18 cellular contexts compared by ENCODE assay signal in the genomic region with DNA sequence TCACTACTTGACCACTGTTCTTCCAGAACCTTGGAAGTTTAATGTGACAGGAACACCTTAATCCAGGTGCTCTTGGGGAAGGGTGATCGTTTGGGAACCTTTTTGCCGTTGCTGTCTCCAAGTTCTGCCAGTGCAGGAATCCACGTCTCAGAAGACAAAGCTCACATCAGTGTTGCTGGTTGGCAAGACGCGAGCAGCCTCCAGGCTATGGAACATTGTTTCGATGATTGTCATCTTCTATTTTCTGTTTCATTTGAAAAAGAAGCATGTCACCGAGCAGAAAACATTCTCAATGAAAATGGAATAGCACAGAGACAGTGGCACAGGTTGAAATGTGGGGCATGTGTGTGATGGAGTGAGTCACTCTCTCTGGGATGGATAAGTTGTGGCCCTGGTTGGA. TPM values are rescaled to one million over a fixed set of nuclear protein-coding genes. Genes with fewer than 3 reads are reported as not detected.
DNase-seq lines count a peak whose midpoint lies in the region; ATAC-seq and TF ChIP-seq lines count a peak whose summit lies in the region.
"Had no signal": no experiment of that assay in that cellular context is flagged by ENCODE, and none has a peak within 500 bp of the region (broad histone marks: within the 10 kb centered on the region; RNA-seq: fewer than 3 reads in every experiment).

No MANE protein-coding gene starts in this region.

- H3K27me3 ChIP-seq in osteoblast (ENCODE audit: insufficient read depth, low read length): no peaks in the 10 kb centered on the region

- no peaks in the 10 kb centered on the region for H4K20me1 ChIP-seq in osteoblast (ENCODE audit: insufficient read depth, low read length)

- ATAC-seq in HG03354 (IDR thresholded peaks at IDR 0.05; ENCODE audit: poor library complexity, severe bottlenecking, unreplicated experiment): no peak

- no peak overlapping the region for H3K4me2 ChIP-seq in osteoblast (ENCODE audit: insufficient read depth, low read length)

- TF ChIP-seq CTCF in osteoblast (IDR thresholded peaks at IDR 0.05; ENCODE audit: extremely low read depth, low read depth, low read length): no peak

- no peak overlapping the region for H3K27ac ChIP-seq in osteoblast (ENCODE audit: low read depth, low read length)

- H3K79me2 ChIP-seq in osteoblast (ENCODE audit: insufficient read depth, low read length): no peaks in the 10 kb centered on the region

- H3K36me3 ChIP-seq in osteoblast (ENCODE audit: insufficient read depth, low read length): no peaks in the 10 kb centered on the region
- H3K36me3 ChIP-seq: HAP-1 had no signal

- no peaks in the 10 kb centered on the region for H3K4me1 ChIP-seq in osteoblast (ENCODE audit: insufficient read depth, low read length)
- H3K4me1 ChIP-seq: HAP-1 had no signal

- no peak overlapping the region for H2AFZ ChIP-seq in osteoblast (ENCODE audit: low read length)

- no peaks in the 10 kb centered on the region for H3K9me3 ChIP-seq in osteoblast (ENCODE audit: low read depth, low read length)
- H3K9me3 ChIP-seq: HAP-1 had no signal

- H3K4me3 ChIP-seq in osteoblast (ENCODE audit: insufficient read depth, low read length): no peak overlapping the region
- H3K4me3 ChIP-seq: HAP-1 had no signal

- peak; percentile 28 for DNase-seq in MV-4-11 (lab: John Stamatoyannopoulos, UW)
- peak; percentile 37 for DNase-seq in islet precursor cell
- peak; percentile 63 for DNase-seq in osteoblast (ENCODE audit: insufficient read length, low spot score, missing footprints)
- no peak for DNase-seq in GF-D8 (lab: John Stamatoyannopoulos, UW)
- no peak for DNase-seq in NCI-H510A (lab: John Stamatoyannopoulos, UW)
- DNase-seq: C1 segment of cervical spinal cord; Calu3; CD4-positive, alpha-beta memory T cell; COR-L47; DMS53; DMS79 treated with DMSO at 0.1 percent for 48 hours; GOT3; HFFc6 had no signal

RNA-seq across cellular contexts. Expression of a gene that starts 11.7 kb away (rescaled TPM):
- under 0.01 TPM in 1 of 2 replicates, not detected in the other for total RNA-seq in osteoblast
- total RNA-seq: A172; Calu3; CD4-positive, alpha-beta memory T cell; Daoy; G401; HFFc6 had no signal

Comparison
In these comparisons a context has a peak if more than half of its experiments do, and no peak if none do; other contexts are left out.
1. DNase-seq: peak in MV-4-11 (single experiment), islet precursor cell (single experiment) and osteoblast (single experiment); none in GF-D8 (single experiment) and NCI-H510A (single experiment).